ENCODE assay signal across 8 cellular contexts in the genomic region with DNA sequence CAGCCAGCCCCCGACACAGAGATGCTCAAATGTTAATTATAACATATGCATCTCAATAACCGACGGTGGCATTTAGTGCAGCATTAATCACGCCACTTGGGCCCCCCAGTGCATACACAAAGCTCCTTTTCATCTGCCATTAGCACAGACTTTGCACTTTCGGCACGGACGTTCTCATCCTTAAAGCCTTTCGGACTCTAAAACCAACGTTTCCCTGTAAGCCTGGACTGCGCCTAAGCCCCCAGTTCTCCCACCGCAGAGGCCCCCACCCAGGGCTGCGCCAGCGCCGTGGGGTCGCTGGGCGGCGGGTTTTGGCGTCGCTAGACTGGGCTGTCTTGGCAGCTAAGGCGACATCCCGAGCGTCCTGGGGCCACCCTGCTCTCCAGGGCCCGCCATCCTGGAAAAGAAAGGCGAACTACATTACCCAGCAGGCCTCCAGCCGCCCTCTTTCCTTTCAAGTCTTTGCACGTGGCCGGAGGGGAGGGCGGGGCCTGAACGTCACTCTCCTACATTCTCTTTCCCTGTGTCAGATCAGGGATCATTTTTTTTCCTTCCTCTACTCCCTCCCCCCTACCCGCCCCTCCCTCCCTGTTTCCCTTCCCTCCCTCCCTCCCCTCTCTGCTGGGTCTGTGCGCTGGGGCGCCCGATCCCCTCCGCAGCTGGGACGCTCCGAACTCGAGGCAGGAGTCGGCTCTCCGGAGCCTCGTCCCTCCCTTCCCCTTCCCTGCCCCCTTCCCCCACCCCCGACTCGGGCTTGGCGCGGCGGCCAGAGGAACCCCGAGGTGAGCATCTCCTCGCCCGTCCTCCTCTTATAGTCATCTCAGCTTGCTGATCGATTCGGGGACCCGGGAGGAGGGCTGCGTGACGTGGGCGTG.
DNase-seq lines count a peak whose midpoint lies in the region; ATAC-seq and TF ChIP-seq lines count a peak whose summit lies in the region.

Gene CTIF (plus strand): TSS at position 501 of the 875 bp plus-strand sequence. CDS start 80,535 bp downstream, outside the sequence.

- TF ChIP-seq CTCF in AG04449 (IDR thresholded peaks at IDR 0.05; ENCODE audit: insufficient read depth, low read length, missing control alignments), result no peak
- TF ChIP-seq CTCF in VCaP (conservative IDR thresholded peaks at IDR 0.05), result no peak

- H3K27ac ChIP-seq in VCaP (peak within 1 kb of the TSS; percentile 76), skin epidermis (peak within 1 kb of the TSS in 20 of 21 experiments; percentile 35 to 90 (median 82))

- POLR2A ChIA-PET in AG04449 (lab: Yijun Ruan, JAX), result interaction anchor here (0.6 to 1.5 kb wide), 6 partner anchors 8 to 85 kb away, joined by 3 to 5 read pairs (median 3); no protein-coding TSS in a partner anchor

- peak within 1 kb of the TSS; percentile 93 for H3K4me3 ChIP-seq in AG04449 (ENCODE audit: low read depth, low read length)
- H3K4me3 ChIP-seq in skin epidermis, result peak within 1 kb of the TSS; percentile 51 to 84 (median 70)

- DNase-seq in AG04449 (ENCODE audit: low read depth, low spot score), result peak; percentile 80
- peak; percentile 93 for DNase-seq in NCI-H2171 (lab: John Stamatoyannopoulos, UW)
- peak; percentile 49 for DNase-seq in central memory CD4-positive, alpha-beta T cell
- DNase-seq in iPS-NIHi7 (ENCODE audit: extremely low spot score), result peak; percentile 91

- CTCF ChIA-PET in AG04449 (lab: Yijun Ruan, JAX), result interaction anchor here (1.1 to 2.5 kb wide), 4 partner anchors 59 to 125 kb away, joined by 3 to 9 read pairs (median 4); no protein-coding TSS in a partner anchor

- ATAC-seq in GM18868 (IDR thresholded peaks at IDR 0.05; ENCODE audit: unreplicated experiment) (peak; percentile 80), HG03097 (IDR thresholded peaks at IDR 0.05; ENCODE audit: low FRiP score, unreplicated experiment) (peak; percentile 72)

Comparison
In these comparisons a context has a peak if more than half of its experiments do, and no peak if none do; other contexts are left out.
1. Peak in every context shown above with its lines: DNase-seq, ATAC-seq, H3K4me3 ChIP-seq and H3K27ac ChIP-seq.